In genomic region chr15:59178151-59178705, GRCh38 we compare ENCODE assay signal across 1 cellular context.
TF ChIP-seq lines count a peak whose summit lies in the region.

No MANE protein-coding gene starts in this region.

TF ChIP-seq in WTC11, 78 proteins besides CTCF, POLR2A, EP300 and RAD21 (continued from another document):
- TF ChIP-seq STAT6 (CRISPR knock-in tag; conservative IDR thresholded peaks at IDR 0.05; ENCODE audit: low read depth) (no peak), ATF3 (CRISPR knock-in tag; conservative IDR thresholded peaks at IDR 0.05) (no peak)
